ENCODE assay signal across 8 cellular contexts in genomic region chr16:31459722-31460581, GRCh38. TPM values are rescaled to one million over a fixed set of nuclear protein-coding genes. Genes with fewer than 3 reads are reported as not detected.
DNase-seq lines count a peak whose midpoint lies in the region; ATAC-seq and TF ChIP-seq lines count a peak whose summit lies in the region.

No MANE protein-coding gene starts in this region.

- intact Hi-C loops in aorta (cut with DNase I): loop anchor here (5.0 to 10.0 kb wide), 4 partner anchors 37 to 428 kb away; partner anchors contain the start of genes ZNF267 (in 2 of the 2), STX4 (in 1 of the 2), ZNF646 (in 1 of the 2) and ZNF668 (in 1 of the 2)

- H3K27ac ChIP-seq in rectal smooth muscle tissue (ENCODE audit: low read depth, low read length): peak overlapping the region; percentile 100
- peak overlapping the region; percentile 23 to 95 for H3K27ac ChIP-seq in aorta (ENCODE audit: low read depth in 1 of 2, low read length in 2 of 2)

- no peak for TF ChIP-seq CTCF in astrocyte of the cerebellum (IDR thresholded peaks at IDR 0.05; ENCODE audit: low read depth, low read length, missing control alignments)

- peak; percentile 49 for ATAC-seq in GM18499 (IDR thresholded peaks at IDR 0.05; ENCODE audit: insufficient read depth, unreplicated experiment)
- ATAC-seq in HG02970 (IDR thresholded peaks at IDR 0.05; ENCODE audit: low FRiP score, unreplicated experiment): peak; percentile 82
- ATAC-seq in aorta (ENCODE audit: low FRiP score): peak; percentile 97

- no peaks in the 10 kb centered on the region for H3K9me3 ChIP-seq in aorta (ENCODE audit: control insufficient read depth, low read length)

- peak overlapping the region; percentile 97 for H3K9ac ChIP-seq in rectal smooth muscle tissue (ENCODE audit: low read length)

- H3K4me1 ChIP-seq in rectal smooth muscle tissue (ENCODE audit: control insufficient read depth, insufficient read depth, low read length) (peaks cover 23% of the 10 kb centered on the region), aorta (ENCODE audit: control insufficient read depth in 1 of 2, insufficient read depth in 2 of 2, low read length in 2 of 2) (no peaks in the 10 kb centered on the region)

- H3K4me3 ChIP-seq in astrocyte of the cerebellum (ENCODE audit: low read depth, low read length) (peak overlapping the region; percentile 82), rectal smooth muscle tissue (ENCODE audit: low read length) (peak overlapping the region; percentile 82), aorta (ENCODE audit: low read length in 2 of 2) (peak overlapping the region; percentile 30 to 51)

- DNase-seq in NCI-H1930 (lab: John Stamatoyannopoulos, UW): peak; percentile 98 to 100
- peak; percentile 100 for DNase-seq in T-helper 9 cell
- peak; percentile 97 for DNase-seq in astrocyte of the cerebellum (ENCODE audit: low read depth)
- DNase-seq in hepatic stellate cell (ENCODE audit: low spot score): peak; percentile 97
- DNase-seq in aorta: peak; percentile 100

- 1% methylated on average over 53 to 54 of the region's 54 CpGs for WGBS in aorta, 2 donors

- H3K36me3 ChIP-seq in rectal smooth muscle tissue (ENCODE audit: control insufficient read depth, insufficient read depth, low read length): peaks cover 18% of the 10 kb centered on the region
- peaks cover 0 to 2% of the 10 kb centered on the region in 2 donors for H3K36me3 ChIP-seq in aorta (ENCODE audit: control insufficient read depth in 1 of 2, insufficient read depth in 2 of 2, low read length in 1 of 2)

- H3K27me3 ChIP-seq in rectal smooth muscle tissue (ENCODE audit: control insufficient read depth, insufficient read depth, low read length) (no peaks in the 10 kb centered on the region), aorta (ENCODE audit: control insufficient read depth in 1 of 2, insufficient read depth in 2 of 2, low read length in 1 of 2) (no peaks in the 10 kb centered on the region)

- in situ Hi-C loops in astrocyte of the cerebellum (cut with HindIII; ENCODE audit: low sequenced_read_pairs): loop anchor here (10.0 kb wide), 1 partner anchor 265 kb away; no protein-coding TSS in a partner anchor

RNA-seq across cellular contexts. Expression of gene ARMC5, which starts 0.7 kb away (rescaled TPM):
- 1 to 10 TPM; 7.9 to 9.7 TPM for total RNA-seq in aorta
- polyA plus RNA-seq in aorta: 10 to 100 TPM in 1 of 2 donors, 1 to 10 TPM in 1; 2.1 to 14.1 TPM

RNA-seq across cellular contexts. Expression of gene TGFB1I1, which starts 12.0 kb away (rescaled TPM):
- total RNA-seq in aorta: 100 to 1,000 TPM; 166 to 240 TPM
- 100 to 1,000 TPM; 124 to 232 TPM for polyA plus RNA-seq in aorta

RNA-seq across cellular contexts. Expression of gene ZNF843, which starts 17.4 kb away (rescaled TPM):
- total RNA-seq in aorta: 1 to 10 TPM in 1 of 2 donors, under 1 TPM in 1; 0.68 to 1.9 TPM
- polyA plus RNA-seq in aorta: 1 to 10 TPM in 1 of 2 donors, under 1 TPM in 1; 0.50 to 1.0 TPM

RNA-seq across cellular contexts. Expression of gene SLC5A2, which starts 23.0 kb away (rescaled TPM):
- under 1 TPM; 0.24 to 0.65 TPM for total RNA-seq in aorta
- polyA plus RNA-seq in aorta: 1 to 10 TPM in 1 of 2 donors, not detected in 1; 2.3 TPM

RNA-seq across cellular contexts. Expression of gene COX6A2, which starts 31.8 kb away (rescaled TPM):
- total RNA-seq in aorta: 1 to 10 TPM in 1 of 2 donors, not detected in 1; 3.0 TPM
- polyA plus RNA-seq in aorta: 10 to 100 TPM in 1 of 2 donors, not detected in 1; 10.6 TPM

Comparison
In these comparisons a context has a peak if more than half of its experiments do, and no peak if none do; other contexts are left out.
1. Peak in every context shown above with its lines: DNase-seq, ATAC-seq, H3K4me3 ChIP-seq and H3K27ac ChIP-seq.